Comparison of ENCODE assay signal across 26 cellular contexts in the genomic region with DNA sequence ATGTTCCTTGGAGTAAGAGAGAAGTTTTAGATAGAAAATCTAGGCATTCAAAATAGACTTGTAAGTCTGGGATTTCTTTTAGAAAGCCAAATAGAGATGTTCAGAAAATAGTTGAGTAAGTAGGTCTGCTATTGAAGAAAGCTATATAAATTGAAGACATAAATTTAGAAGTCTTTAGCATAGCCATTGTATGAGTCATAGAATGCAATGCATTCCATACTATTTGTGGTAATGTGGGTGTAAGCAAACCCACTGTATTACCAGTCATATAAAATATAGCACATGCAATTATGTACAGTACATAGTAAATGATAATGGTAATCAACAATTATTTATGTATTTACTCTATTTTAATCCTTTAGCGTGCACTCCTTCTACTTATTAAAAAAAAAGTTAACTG. TPM values are rescaled to one million over a fixed set of nuclear protein-coding genes. Genes with fewer than 3 reads are reported as not detected.
DNase-seq lines count a peak whose midpoint lies in the region; ATAC-seq and TF ChIP-seq lines count a peak whose summit lies in the region.
"Had no signal": no experiment of that assay in that cellular context is flagged by ENCODE, and none has a peak within 500 bp of the region (broad histone marks: within the 10 kb centered on the region; RNA-seq: fewer than 3 reads in every experiment).

No MANE protein-coding gene starts in this region.

- ATAC-seq in HG02798 (IDR thresholded peaks at IDR 0.05; ENCODE audit: poor library complexity, unreplicated experiment), result no peak
- ATAC-seq: CD8-positive, alpha-beta T cell; WTC11 had no signal

- no CpG with 5 or more reads among the region's 1 CpG for WGBS in mesenchymal stem cell

- H3K27ac Mint-ChIP-seq in chondrocyte (ENCODE audit: unreplicated experiment), result peak overlapping the region; percentile 37
- no peak overlapping the region for H3K27ac Mint-ChIP-seq in activated T-helper 1 cell treated with anti-CD3 and anti-CD28 coated beads, Interleukin-12 subunit alpha, Interleukin-12 subunit beta, Interleukin-2, Interleukin-4 antibody, amounts not matched to agents 30 ng/mL and 10 ng/mL and 1 ng/mL, durations not matched to agents 14 hours and 24 hours and 36 hours
- H3K27ac Mint-ChIP-seq: activated CD4-positive, alpha-beta memory T cell treated with anti-CD3 and anti-CD28 coated beads for 36 hours; activated naive CD4-positive, alpha-beta T cell treated with anti-CD3 and anti-CD28 coated beads, Interleukin-2, amount 50 U/mL, for 24 hours; CD8-positive, alpha-beta T cell; T-helper 2 cell treated with Interferon-gamma antibody and Interleukin-4, amounts not matched to agents 5 μg/mL and 100 μg/mL, for 36 hours; WTC11 had no signal

- H3K4me1 Mint-ChIP-seq in chondrocyte (ENCODE audit: low read depth), result peaks cover 22% of the 10 kb centered on the region
- no peaks in the 10 kb centered on the region for H3K4me1 Mint-ChIP-seq in activated T-helper 1 cell treated with anti-CD3 and anti-CD28 coated beads, Interleukin-12 subunit alpha, Interleukin-12 subunit beta, Interleukin-2, Interleukin-4 antibody, amounts not matched to agents 30 ng/mL and 10 ng/mL and 1 ng/mL, durations not matched to agents 14 hours and 24 hours and 36 hours (ENCODE audit: low read depth)
- H3K4me1 Mint-ChIP-seq: activated naive CD4-positive, alpha-beta T cell treated with anti-CD3 and anti-CD28 coated beads, Interleukin-2, amount 50 U/mL, for 24 hours had no signal

- H2BK15ac ChIP-seq in mesenchymal stem cell (ENCODE audit: low read depth, poor library complexity, severe bottlenecking), result no peak overlapping the region

- H3K14ac ChIP-seq in mesenchymal stem cell (ENCODE audit: low read length in 2 of 2), result no peak overlapping the region

- H3K36me3 ChIP-seq in mesenchymal stem cell (ENCODE audit: control insufficient read depth in 1 of 2, insufficient read depth in 2 of 2, low read depth in 1 of 2, low read length in 2 of 2), result no peaks in the 10 kb centered on the region
- H3K36me3 ChIP-seq: left ventricle myocardium inferior, MG63, SJSA1 had no signal

- no peak overlapping the region for H2BK120ac ChIP-seq in mesenchymal stem cell (ENCODE audit: low read depth, low read length)

- H3K27me3 Mint-ChIP-seq in chondrocyte (ENCODE audit: low read depth), result no peaks in the 10 kb centered on the region
- H3K27me3 Mint-ChIP-seq in activated T-helper 1 cell treated with anti-CD3 and anti-CD28 coated beads, Interleukin-12 subunit alpha, Interleukin-12 subunit beta, Interleukin-2, Interleukin-4 antibody, amounts not matched to agents 30 ng/mL and 10 ng/mL and 1 ng/mL, durations not matched to agents 14 hours and 24 hours and 36 hours (ENCODE audit: insufficient read depth), result no peaks in the 10 kb centered on the region
- H3K27me3 Mint-ChIP-seq: activated CD4-positive, alpha-beta memory T cell treated with anti-CD3 and anti-CD28 coated beads for 36 hours; activated naive CD4-positive, alpha-beta T cell treated with anti-CD3 and anti-CD28 coated beads, Interleukin-2, amount 50 U/mL, for 24 hours had no signal

- H2AK5ac ChIP-seq in mesenchymal stem cell (ENCODE audit: low read length, severe bottlenecking), result no peak overlapping the region

- H3K36me3 Mint-ChIP-seq in chondrocyte (ENCODE audit: low read depth), result no peaks in the 10 kb centered on the region
- H3K36me3 Mint-ChIP-seq in activated T-helper 1 cell treated with anti-CD3 and anti-CD28 coated beads, Interleukin-12 subunit alpha, Interleukin-12 subunit beta, Interleukin-2, Interleukin-4 antibody, amounts not matched to agents 30 ng/mL and 10 ng/mL and 1 ng/mL, durations not matched to agents 14 hours and 24 hours and 36 hours (ENCODE audit: low read depth), result no peaks in the 10 kb centered on the region
- H3K36me3 Mint-ChIP-seq: activated CD4-positive, alpha-beta memory T cell treated with anti-CD3 and anti-CD28 coated beads for 36 hours; activated naive CD4-positive, alpha-beta T cell treated with anti-CD3 and anti-CD28 coated beads, Interleukin-2, amount 50 U/mL, for 24 hours; CD8-positive, alpha-beta T cell; WTC11 had no signal

- no peak overlapping the region for H4K91ac ChIP-seq in mesenchymal stem cell (ENCODE audit: low read length)

- H3K4me1 ChIP-seq in mesenchymal stem cell (ENCODE audit: control insufficient read depth, insufficient read depth, low read depth, low read length), result no peaks in the 10 kb centered on the region
- H3K4me1 ChIP-seq: left ventricle myocardium inferior had no signal

- H2BK12ac ChIP-seq in mesenchymal stem cell (ENCODE audit: low read length in 2 of 2), result no peak overlapping the region

- H3K23ac ChIP-seq in mesenchymal stem cell (ENCODE audit: low read length in 2 of 2), result no peak overlapping the region

- no peaks in the 10 kb centered on the region for H3K79me1 ChIP-seq in mesenchymal stem cell (replicated peaks; ENCODE audit: low read length, poor library complexity, severe bottlenecking)

- intact Hi-C loops in activated T-helper 1 cell treated with anti-CD3 and anti-CD28 coated beads, Interleukin-12 subunit alpha, Interleukin-12 subunit beta, Interleukin-2, Interleukin-4 antibody, amounts not matched to agents 30 ng/mL and 10 ng/mL and 1 ng/mL, durations not matched to agents 14 hours and 24 hours and 36 hours (cut with micrococcal nuclease), result no loop called here

- H3K9me3 ChIP-seq in mesenchymal stem cell (ENCODE audit: control insufficient read depth, low read length), result no peaks in the 10 kb centered on the region
- H3K9me3 ChIP-seq: left ventricle myocardium inferior, MG63, SJSA1 had no signal

- H3K18ac ChIP-seq in mesenchymal stem cell (ENCODE audit: low read depth in 1 of 2, low read length in 2 of 2), result no peak overlapping the region

- H3K27me3 ChIP-seq in mesenchymal stem cell (ENCODE audit: control insufficient read depth in 1 of 2, insufficient read depth in 1 of 2, low read length in 2 of 2), result no peaks in the 10 kb centered on the region
- H3K27me3 ChIP-seq: MG63, SJSA1 had no signal

- no peak overlapping the region for H2AFZ ChIP-seq in mesenchymal stem cell (ENCODE audit: low read depth, low read length)

- H3K9me3 Mint-ChIP-seq in chondrocyte (ENCODE audit: low read depth), result no peaks in the 10 kb centered on the region
- H3K9me3 Mint-ChIP-seq in activated T-helper 1 cell treated with anti-CD3 and anti-CD28 coated beads, Interleukin-12 subunit alpha, Interleukin-12 subunit beta, Interleukin-2, Interleukin-4 antibody, amounts not matched to agents 30 ng/mL and 10 ng/mL and 1 ng/mL, durations not matched to agents 14 hours and 24 hours and 36 hours, result no peaks in the 10 kb centered on the region
- H3K9me3 Mint-ChIP-seq: activated CD4-positive, alpha-beta memory T cell treated with anti-CD3 and anti-CD28 coated beads for 36 hours; CD8-positive, alpha-beta T cell; T-helper 2 cell treated with Interferon-gamma antibody and Interleukin-4, amounts not matched to agents 5 μg/mL and 100 μg/mL, for 36 hours; WTC11 had no signal

- no peak overlapping the region for H3K4me3 ChIP-seq in mesenchymal stem cell (ENCODE audit: insufficient read depth in 1 of 2, low read depth in 1 of 2, low read length in 2 of 2)
- H3K4me3 ChIP-seq: left ventricle myocardium inferior, MG63, SJSA1 had no signal

- no peak overlapping the region for H3K4me2 ChIP-seq in mesenchymal stem cell (ENCODE audit: low read length, poor library complexity, severe bottlenecking)

- H3K9ac ChIP-seq in mesenchymal stem cell (ENCODE audit: low read length), result no peak overlapping the region

- H3K4me3 Mint-ChIP-seq in chondrocyte (ENCODE audit: unreplicated experiment), result no peak overlapping the region
- no peak overlapping the region for H3K4me3 Mint-ChIP-seq in activated T-helper 1 cell treated with anti-CD3 and anti-CD28 coated beads, Interleukin-12 subunit alpha, Interleukin-12 subunit beta, Interleukin-2, Interleukin-4 antibody, amounts not matched to agents 30 ng/mL and 10 ng/mL and 1 ng/mL, durations not matched to agents 14 hours and 24 hours and 36 hours
- H3K4me3 Mint-ChIP-seq: activated CD4-positive, alpha-beta memory T cell treated with anti-CD3 and anti-CD28 coated beads for 36 hours; activated naive CD4-positive, alpha-beta T cell treated with anti-CD3 and anti-CD28 coated beads, Interleukin-2, amount 50 U/mL, for 24 hours; CD8-positive, alpha-beta T cell; T-helper 2 cell treated with Interferon-gamma antibody and Interleukin-4, amounts not matched to agents 5 μg/mL and 100 μg/mL, for 36 hours; WTC11 had no signal

- H3K4ac ChIP-seq in mesenchymal stem cell (ENCODE audit: low read depth in 1 of 2, low read length in 2 of 2), result no peak overlapping the region

- no peak overlapping the region for H4K8ac ChIP-seq in mesenchymal stem cell (ENCODE audit: low read length)

- no peak for TF ChIP-seq CTCF in chondrocyte (IDR thresholded peaks at IDR 0.05)

- no peak overlapping the region for H2BK5ac ChIP-seq in mesenchymal stem cell (ENCODE audit: low read depth, low read length, poor library complexity, severe bottlenecking)

- no peak overlapping the region for H3K27ac ChIP-seq in mesenchymal stem cell (ENCODE audit: low read length, poor library complexity, severe bottlenecking)
- H3K27ac ChIP-seq: left ventricle myocardium inferior, SJSA1 had no signal

- DNase-seq in Daoy (ENCODE audit: low read depth) (peak; percentile 13), NCI-H226 (peak; percentile 6), chondrocyte (ENCODE audit: low spot score) (no peak), mesenchymal stem cell (peak; percentile 37), DMS114 treated with DMSO at 0.1 percent for 48 hours (lab: John Stamatoyannopoulos, UW; ENCODE audit: unreplicated experiment) (no peak), AG20443 (ENCODE audit: low spot score) (no peak)
- DNase-seq in activated T-helper 1 cell treated with anti-CD3 and anti-CD28 coated beads, Interleukin-12 subunit alpha, Interleukin-12 subunit beta, Interleukin-2, Interleukin-4 antibody, amounts not matched to agents 30 ng/mL and 10 ng/mL and 1 ng/mL, durations not matched to agents 14 hours and 24 hours and 36 hours (ENCODE audit: low spot score), result no peak
- DNase-seq: activated CD4-positive, alpha-beta memory T cell treated with anti-CD3 and anti-CD28 coated beads for 36 hours; activated T-cell treated with anti-CD3 and anti-CD28 coated beads for 4 hours; CD8-positive, alpha-beta T cell; dermis blood vessel endothelial cell; DMS79 treated with DMSO at 0.1 percent for 48 hours; glutamatergic neuron; left ventricle myocardium inferior; MG63; NCI-H1436 treated with DMSO at 0.1 percent for 48 hours; stimulated activated CD8-positive, alpha-beta memory T cell treated with anti-CD3 and anti-CD28 coated beads, Interleukin-4, amount 100 ng/mL, for 48 hours; substantia nigra had no signal

RNA-seq across cellular contexts. Expression of gene MC4R, which starts 14.1 kb away (rescaled TPM):
- total RNA-seq in Daoy (2014; rRNA removed; shearing (Covaris generic)), result not detected in 2 replicates
- total RNA-seq in chondrocyte, result not detected in 3 replicates
- polyA plus RNA-seq in mesenchymal stem cell (2013, experiment 1 of 2), result not detected
- 0.01 TPM for polyA plus RNA-seq in mesenchymal stem cell (2013, experiment 2 of 2)
- total RNA-seq in activated T-helper 1 cell treated with anti-CD3 and anti-CD28 coated beads, Interleukin-12 subunit alpha, Interleukin-12 subunit beta, Interleukin-2, Interleukin-4 antibody, amounts not matched to agents 30 ng/mL and 10 ng/mL and 1 ng/mL, durations not matched to agents 14 hours and 24 hours and 36 hours, result not detected in 2 replicates
- total RNA-seq: activated CD4-positive, alpha-beta memory T cell treated with anti-CD3 and anti-CD28 coated beads for 36 hours; CD8-positive, alpha-beta T cell; dermis blood vessel endothelial cell; endothelial cell of umbilical vein; left ventricle myocardium inferior; mucosa of gallbladder; pulmonary artery endothelial cell; SJSA1; WTC11 had no signal
- polyA plus RNA-seq: endothelial cell of umbilical vein had no signal

Comparison
In these comparisons a context has a peak if more than half of its experiments do, and no peak if none do; other contexts are left out.
1. DNase-seq: peak in Daoy (single experiment), NCI-H226 (single experiment) and mesenchymal stem cell (single experiment); none in chondrocyte (single experiment), activated T-helper 1 cell treated with anti-CD3 and anti-CD28 coated beads, Interleukin-12 subunit alpha, Interleukin-12 subunit beta, Interleukin-2, Interleukin-4 antibody, amounts not matched to agents 30 ng/mL and 10 ng/mL and 1 ng/mL, durations not matched to agents 14 hours and 24 hours and 36 hours (single experiment), DMS114 treated with DMSO at 0.1 percent for 48 hours (single experiment) and AG20443 (single experiment).